ENCODE assay signal across 1 cellular context in the genomic region with DNA sequence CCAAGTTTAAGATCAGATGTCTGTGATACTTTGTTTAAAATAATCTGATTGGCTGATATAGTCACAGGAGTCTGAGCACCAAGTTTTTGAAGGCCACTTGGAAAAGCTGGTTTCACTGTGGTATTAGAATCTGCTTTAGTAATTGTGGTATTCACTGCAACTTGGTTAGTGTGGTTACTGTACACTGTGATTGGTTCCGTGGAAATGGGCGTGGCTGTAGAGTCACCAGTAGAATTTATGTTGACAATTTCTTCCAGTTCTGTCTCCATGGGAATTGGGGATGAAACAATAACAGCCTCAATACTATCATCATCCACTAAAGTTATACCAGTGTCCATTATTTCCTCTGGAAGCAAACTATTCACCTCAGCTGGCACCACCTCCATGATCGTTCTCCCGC.
TF ChIP-seq lines count a peak whose summit lies in the region.

No MANE protein-coding gene starts in this region.

TF ChIP-seq in K562, 482 proteins besides CTCF, POLR2A, EP300 and RAD21 (continued from another document):
- TF ChIP-seq ZNF584 (CRISPR knock-in tag; IDR thresholded peaks at IDR 0.05; ENCODE audit: low read depth) (no peak), PHB2 (IDR thresholded peaks at IDR 0.05; ENCODE audit: low read depth) (no peak), NCOA4 (IDR thresholded peaks at IDR 0.05; ENCODE audit: partially characterized antibody) (no peak), NFYB (IDR thresholded peaks at IDR 0.05; ENCODE audit: extremely low read depth, insufficient read length) (peak; percentile 48), PATZ1 (CRISPR knock-in tag; IDR thresholded peaks at IDR 0.05; ENCODE audit: borderline replicate concordance) (no peak), MEIS2 (IDR thresholded peaks at IDR 0.05; ENCODE audit: partially characterized antibody) (peak; percentile 17), FOXJ3 (CRISPR knock-in tag; IDR thresholded peaks at IDR 0.05) (peak; percentile 36; the same call in 1 of the 2 replicates), FOXJ2 (tag; IDR thresholded peaks at IDR 0.05) (peak; percentile 71; the same call in 1 of the 2 replicates), ZNF639 (CRISPR knock-in tag; conservative IDR thresholded peaks at IDR 0.05 in 1 of 2, IDR thresholded peaks at IDR 0.05 in 1 of 2) (no peak), PKNOX1 (IDR thresholded peaks at IDR 0.05) (0 out of 2 replicates have a peak, but pooled peaks have one; percentile 22), SPI1 (IDR thresholded peaks at IDR 0.05; ENCODE audit: borderline replicate concordance, low read depth, low read length) (no peak), ZBTB33 (CRISPR knock-in tag; IDR thresholded peaks at IDR 0.05) (peak; percentile 29; the same call in 1 of the 2 replicates), ZNF134 (CRISPR knock-in tag; conservative IDR thresholded peaks at IDR 0.05) (no peak), RFX1 (IDR thresholded peaks at IDR 0.05) (peak; percentile 72), ZEB2 (IDR thresholded peaks at IDR 0.05) (no peak)
TF ChIP-seq in K562: peak in this region for 7.
